ENCODE assay signal across 8 cellular contexts in genomic region chrX:108736509-108737479, GRCh38. TPM values are rescaled to one million over a fixed set of nuclear protein-coding genes. Genes with fewer than 3 reads are reported as not detected.
DNase-seq lines count a peak whose midpoint lies in the region; ATAC-seq and TF ChIP-seq lines count a peak whose summit lies in the region.

IRS4 (minus strand) TSS chrX:108736563.

- no peaks in the 10 kb centered on the region for H3K79me2 ChIP-seq in Karpas-422 (ENCODE audit: low read length)

- H3K4me1 Mint-ChIP-seq in naive thymus-derived CD4-positive, alpha-beta T cell, result no peaks in the 10 kb centered on the region

- H3K27ac ChIP-seq in duodenal mucosa (ENCODE audit: low read depth, low read length) (no peak within 1 kb of the TSS), Karpas-422 (ENCODE audit: low read length) (no peak within 1 kb of the TSS)
- no peak within 1 kb of the TSS for H3K27ac ChIP-seq in naive thymus-derived CD4-positive, alpha-beta T cell (ENCODE audit: low read depth, low read length)

- H3K4me3 ChIP-seq in LNCaP clone FGC (ENCODE audit: low read depth, low read length) (peak within 1 kb of the TSS; percentile 45), duodenal mucosa (ENCODE audit: low read depth in 1 of 2, low read length in 2 of 2) (peak within 1 kb of the TSS; percentile 45 to 47), Karpas-422 (ENCODE audit: low read length) (no peak within 1 kb of the TSS)
- no peak within 1 kb of the TSS for H3K4me3 ChIP-seq in naive thymus-derived CD4-positive, alpha-beta T cell (ENCODE audit: low read length)

- in situ Hi-C loops in Caki2 (cut with HindIII; ENCODE audit: low pct_unique_long_range_greater_than_20kb, low sequenced_read_pairs), result no loop called here

- 0 out of 2 replicates have a peak, but pooled peaks have one; percentile 11 for TF ChIP-seq CTCF in LNCaP clone FGC (IDR thresholded peaks at IDR 0.05; ENCODE audit: control insufficient read depth, extremely low read depth, insufficient read depth)

- no peak for ATAC-seq in naive thymus-derived CD4-positive, alpha-beta T cell
- ATAC-seq in HG03039 (IDR thresholded peaks at IDR 0.05; ENCODE audit: unreplicated experiment), result no peak

- CTCF ChIA-PET in naive thymus-derived CD4-positive, alpha-beta T cell (lab: Charles Lee), result no interaction called here

- H3K4me1 ChIP-seq in duodenal mucosa (ENCODE audit: control insufficient read depth in 1 of 2, insufficient read depth in 2 of 2, low read length in 2 of 2), result no peaks in the 10 kb centered on the region
- H3K4me1 ChIP-seq in naive thymus-derived CD4-positive, alpha-beta T cell (ENCODE audit: control insufficient read depth in 2 of 2, insufficient read depth in 2 of 2, low read length in 2 of 2), result no peaks in the 10 kb centered on the region
- H3K4me1 ChIP-seq in Karpas-422 (ENCODE audit: low read length), result no peaks in the 10 kb centered on the region

- H3K27me3 ChIP-seq in duodenal mucosa (ENCODE audit: control insufficient read depth in 1 of 2, insufficient read depth in 2 of 2, low read length in 2 of 2) (peaks cover 0 to 30% of the 10 kb centered on the region in 2 donors), Karpas-422 (ENCODE audit: low read length) (no peaks in the 10 kb centered on the region)
- H3K27me3 ChIP-seq in naive thymus-derived CD4-positive, alpha-beta T cell (ENCODE audit: control insufficient read depth in 2 of 2, insufficient read depth in 2 of 2, low read length in 2 of 2), result no peaks in the 10 kb centered on the region

- H3K27me3 Mint-ChIP-seq in naive thymus-derived CD4-positive, alpha-beta T cell, result peaks cover 21 to 58% (median 26%) of the 10 kb centered on the region in 5 donors

- H3K9me3 ChIP-seq in duodenal mucosa (ENCODE audit: control insufficient read depth in 1 of 2, low read length in 2 of 2) (no peaks in the 10 kb centered on the region), Karpas-422 (ENCODE audit: low read length) (no peaks in the 10 kb centered on the region)
- no peaks in the 10 kb centered on the region for H3K9me3 ChIP-seq in naive thymus-derived CD4-positive, alpha-beta T cell (ENCODE audit: control insufficient read depth in 2 of 3, low read length in 3 of 3)

- POLR2A ChIA-PET in naive thymus-derived CD4-positive, alpha-beta T cell (lab: Charles Lee), result no interaction called here

- H3K9ac ChIP-seq in duodenal mucosa (ENCODE audit: low read depth in 1 of 2, low read length in 2 of 2), result no peak within 1 kb of the TSS
- no peak within 1 kb of the TSS for H3K9ac ChIP-seq in Karpas-422 (ENCODE audit: low read length)

- DNase-seq in Caki2 (ENCODE audit: low read depth) (peak; percentile 72), LNCaP clone FGC (ENCODE audit: low read depth) (peak; percentile 6), Karpas-422 (no peak), KG1 (lab: John Stamatoyannopoulos, UW) (no peak)
- no peak for DNase-seq in naive thymus-derived CD4-positive, alpha-beta T cell
- DNase-seq in stimulated activated CD4-positive, alpha-beta T cell treated with anti-CD3 and anti-CD28 coated beads, Interleukin-2, amount 100 ng/mL, for 24 hours, result no peak

- peaks cover 0 to 3% (median 0%) of the 10 kb centered on the region in 11 donors for H3K9me3 Mint-ChIP-seq in naive thymus-derived CD4-positive, alpha-beta T cell

- H3K4me2 ChIP-seq in Karpas-422 (ENCODE audit: low read depth, low read length, poor library complexity, severe bottlenecking), result no peak within 1 kb of the TSS

- no peak within 1 kb of the TSS for H2AFZ ChIP-seq in Karpas-422 (ENCODE audit: low read length)

- H3K36me3 ChIP-seq in duodenal mucosa (ENCODE audit: control insufficient read depth in 1 of 2, insufficient read depth in 2 of 2, low read length in 2 of 2) (no peaks in the 10 kb centered on the region), Karpas-422 (ENCODE audit: insufficient read depth, low read length) (no peaks in the 10 kb centered on the region)
- H3K36me3 ChIP-seq in naive thymus-derived CD4-positive, alpha-beta T cell (ENCODE audit: control insufficient read depth in 2 of 3, insufficient read depth in 3 of 3, low read length in 3 of 3), result no peaks in the 10 kb centered on the region

- no peaks in the 10 kb centered on the region for H4K20me1 ChIP-seq in Karpas-422 (ENCODE audit: insufficient read depth, low read depth, low read length)

- H3K4me3 Mint-ChIP-seq in naive thymus-derived CD4-positive, alpha-beta T cell, result peak within 1 kb of the TSS in 8 of 10 donors; percentile 36 to 67 (median 53)

- intact Hi-C loops in naive thymus-derived CD4-positive, alpha-beta T cell (cut with micrococcal nuclease), result no loop called here

- no peaks in the 10 kb centered on the region for H3K9me2 ChIP-seq in Karpas-422 (replicated peaks; ENCODE audit: insufficient read depth, low read length)

- no peak within 1 kb of the TSS for H3K27ac Mint-ChIP-seq in naive thymus-derived CD4-positive, alpha-beta T cell

- no peaks in the 10 kb centered on the region for H3K36me3 Mint-ChIP-seq in naive thymus-derived CD4-positive, alpha-beta T cell

RNA-seq across cellular contexts. Expression of gene IRS4, which starts in this region (rescaled TPM):
- total RNA-seq in Caki2 (2014; rRNA removed; shearing (Covaris generic); ENCODE audit: low replicate concordance), result not detected in 2 replicates
- not detected for total RNA-seq in naive thymus-derived CD4-positive, alpha-beta T cell
- not detected for polyA plus RNA-seq in naive thymus-derived CD4-positive, alpha-beta T cell
- not detected in 2 replicates for total RNA-seq in Karpas-422 (2014; rRNA removed; shearing (Covaris generic); ENCODE audit: low replicate concordance)

Comparison
In these comparisons a context has a peak if more than half of its experiments do, and no peak if none do; other contexts are left out.
1. Peak in DNase-seq in Caki2; RNA of the gene not detected or under 1 TPM.
2. H3K4me3 ChIP-seq: peak in LNCaP clone FGC (single experiment) and duodenal mucosa (2 of 2); none in naive thymus-derived CD4-positive, alpha-beta T cell (single experiment) and Karpas-422 (single experiment).